ENCODE assay signal across 1 cellular context in genomic region chr11:78325274-78325781, GRCh38.
TF ChIP-seq lines count a peak whose summit lies in the region.

No MANE protein-coding gene starts in this region.

TF ChIP-seq in K562, 482 proteins besides CTCF, POLR2A, EP300 and RAD21 (continued from another document and continues in another):
- TF ChIP-seq, protein P1, sequence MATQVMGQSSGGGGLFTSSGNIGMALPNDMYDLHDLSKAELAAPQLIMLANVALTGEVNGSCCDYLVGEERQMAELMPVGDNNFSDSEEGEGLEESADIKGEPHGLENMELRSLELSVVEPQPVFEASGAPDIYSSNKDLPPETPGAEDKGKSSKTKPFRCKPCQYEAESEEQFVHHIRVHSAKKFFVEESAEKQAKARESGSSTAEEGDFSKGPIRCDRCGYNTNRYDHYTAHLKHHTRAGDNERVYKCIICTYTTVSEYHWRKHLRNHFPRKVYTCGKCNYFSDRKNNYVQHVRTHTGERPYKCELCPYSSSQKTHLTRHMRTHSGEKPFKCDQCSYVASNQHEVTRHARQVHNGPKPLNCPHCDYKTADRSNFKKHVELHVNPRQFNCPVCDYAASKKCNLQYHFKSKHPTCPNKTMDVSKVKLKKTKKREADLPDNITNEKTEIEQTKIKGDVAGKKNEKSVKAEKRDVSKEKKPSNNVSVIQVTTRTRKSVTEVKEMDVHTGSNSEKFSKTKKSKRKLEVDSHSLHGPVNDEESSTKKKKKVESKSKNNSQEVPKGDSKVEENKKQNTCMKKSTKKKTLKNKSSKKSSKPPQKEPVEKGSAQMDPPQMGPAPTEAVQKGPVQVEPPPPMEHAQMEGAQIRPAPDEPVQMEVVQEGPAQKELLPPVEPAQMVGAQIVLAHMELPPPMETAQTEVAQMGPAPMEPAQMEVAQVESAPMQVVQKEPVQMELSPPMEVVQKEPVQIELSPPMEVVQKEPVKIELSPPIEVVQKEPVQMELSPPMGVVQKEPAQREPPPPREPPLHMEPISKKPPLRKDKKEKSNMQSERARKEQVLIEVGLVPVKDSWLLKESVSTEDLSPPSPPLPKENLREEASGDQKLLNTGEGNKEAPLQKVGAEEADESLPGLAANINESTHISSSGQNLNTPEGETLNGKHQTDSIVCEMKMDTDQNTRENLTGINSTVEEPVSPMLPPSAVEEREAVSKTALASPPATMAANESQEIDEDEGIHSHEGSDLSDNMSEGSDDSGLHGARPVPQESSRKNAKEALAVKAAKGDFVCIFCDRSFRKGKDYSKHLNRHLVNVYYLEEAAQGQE (CRISPR knock-in tag; IDR thresholded peaks at IDR 0.05; ENCODE audit: low read depth), result no peak
- TF ChIP-seq, protein P2, sequence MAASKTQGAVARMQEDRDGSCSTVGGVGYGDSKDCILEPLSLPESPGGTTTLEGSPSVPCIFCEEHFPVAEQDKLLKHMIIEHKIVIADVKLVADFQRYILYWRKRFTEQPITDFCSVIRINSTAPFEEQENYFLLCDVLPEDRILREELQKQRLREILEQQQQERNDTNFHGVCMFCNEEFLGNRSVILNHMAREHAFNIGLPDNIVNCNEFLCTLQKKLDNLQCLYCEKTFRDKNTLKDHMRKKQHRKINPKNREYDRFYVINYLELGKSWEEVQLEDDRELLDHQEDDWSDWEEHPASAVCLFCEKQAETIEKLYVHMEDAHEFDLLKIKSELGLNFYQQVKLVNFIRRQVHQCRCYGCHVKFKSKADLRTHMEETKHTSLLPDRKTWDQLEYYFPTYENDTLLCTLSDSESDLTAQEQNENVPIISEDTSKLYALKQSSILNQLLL (CRISPR knock-in tag; IDR thresholded peaks at IDR 0.05; ENCODE audit: borderline replicate concordance), result no peak
- TF ChIP-seq SAFB2 (IDR thresholded peaks at IDR 0.05; ENCODE audit: borderline replicate concordance, low read depth, low read length, severe bottlenecking) (no peak), ZNF239 (CRISPR knock-in tag; IDR thresholded peaks at IDR 0.05) (peak; percentile 19; the same call in 1 of the 2 replicates), GTF2F1 (IDR thresholded peaks at IDR 0.05; ENCODE audit: low read depth, low read length) (no peak), FOS (IDR thresholded peaks at IDR 0.05; ENCODE audit: extremely low read depth, insufficient read length) (no peak), MAFG (tag; conservative IDR thresholded peaks at IDR 0.05) (no peak), SRSF7 (optimal IDR thresholded peaks at IDR 0.05; ENCODE audit: low read depth, low read length) (no peak), ZSCAN32 (CRISPR knock-in tag; IDR thresholded peaks at IDR 0.05) (no peak), CBFA2T2 (conservative IDR thresholded peaks at IDR 0.05) (no peak), ATF7 (IDR thresholded peaks at IDR 0.05) (0 out of 2 replicates have a peak, but pooled peaks have one; percentile 13), RCOR1 (IDR thresholded peaks at IDR 0.05; ENCODE audit: borderline replicate concordance in 1 of 2, low read depth in 2 of 2, low read length in 2 of 2) (peak in 1 of 2 experiments; percentile 82; a peak in 2 of 4 replicates), HMGXB4 (CRISPR knock-in tag; IDR thresholded peaks at IDR 0.05) (no peak), ZFX (CRISPR knock-in tag; IDR thresholded peaks at IDR 0.05) (no peak), ZC3H4 (CRISPR knock-in tag; IDR thresholded peaks at IDR 0.05; ENCODE audit: borderline replicate concordance) (no peak), ZNF121 (CRISPR knock-in tag; conservative IDR thresholded peaks at IDR 0.05) (no peak), IFI16 (CRISPR knock-in tag; IDR thresholded peaks at IDR 0.05) (no peak), KDM4B (IDR thresholded peaks at IDR 0.05; ENCODE audit: borderline replicate concordance in 2 of 2, low read depth in 1 of 2) (no peak), TBL1XR1 (IDR thresholded peaks at IDR 0.05; ENCODE audit: low read length in 2 of 2) (no peak; a peak in 1 of 4 replicates), TCFL5 (CRISPR knock-in tag; conservative IDR thresholded peaks at IDR 0.05) (no peak), ATF6 (CRISPR knock-in tag; IDR thresholded peaks at IDR 0.05) (no peak), FUS (optimal IDR thresholded peaks at IDR 0.05; ENCODE audit: low read depth, low read length) (no peak), BCOR (IDR thresholded peaks at IDR 0.05) (no peak), TOE1 (IDR thresholded peaks at IDR 0.05; ENCODE audit: borderline replicate concordance) (no peak), TOE1 (CRISPR knock-in tag; IDR thresholded peaks at IDR 0.05; ENCODE audit: borderline replicate concordance, low read depth) (no peak), NCOA1 (IDR thresholded peaks at IDR 0.05; ENCODE audit: low read depth) (peak; percentile 62; the same call in 1 of the 2 replicates), ZNF609 (CRISPR knock-in tag; IDR thresholded peaks at IDR 0.05; ENCODE audit: borderline replicate concordance) (no peak), TCF7 (IDR thresholded peaks at IDR 0.05; ENCODE audit: borderline replicate concordance) (no peak), NR0B1 (IDR thresholded peaks at IDR 0.05; ENCODE audit: partially characterized antibody) (no peak)
- TF ChIP-seq, protein P3, sequence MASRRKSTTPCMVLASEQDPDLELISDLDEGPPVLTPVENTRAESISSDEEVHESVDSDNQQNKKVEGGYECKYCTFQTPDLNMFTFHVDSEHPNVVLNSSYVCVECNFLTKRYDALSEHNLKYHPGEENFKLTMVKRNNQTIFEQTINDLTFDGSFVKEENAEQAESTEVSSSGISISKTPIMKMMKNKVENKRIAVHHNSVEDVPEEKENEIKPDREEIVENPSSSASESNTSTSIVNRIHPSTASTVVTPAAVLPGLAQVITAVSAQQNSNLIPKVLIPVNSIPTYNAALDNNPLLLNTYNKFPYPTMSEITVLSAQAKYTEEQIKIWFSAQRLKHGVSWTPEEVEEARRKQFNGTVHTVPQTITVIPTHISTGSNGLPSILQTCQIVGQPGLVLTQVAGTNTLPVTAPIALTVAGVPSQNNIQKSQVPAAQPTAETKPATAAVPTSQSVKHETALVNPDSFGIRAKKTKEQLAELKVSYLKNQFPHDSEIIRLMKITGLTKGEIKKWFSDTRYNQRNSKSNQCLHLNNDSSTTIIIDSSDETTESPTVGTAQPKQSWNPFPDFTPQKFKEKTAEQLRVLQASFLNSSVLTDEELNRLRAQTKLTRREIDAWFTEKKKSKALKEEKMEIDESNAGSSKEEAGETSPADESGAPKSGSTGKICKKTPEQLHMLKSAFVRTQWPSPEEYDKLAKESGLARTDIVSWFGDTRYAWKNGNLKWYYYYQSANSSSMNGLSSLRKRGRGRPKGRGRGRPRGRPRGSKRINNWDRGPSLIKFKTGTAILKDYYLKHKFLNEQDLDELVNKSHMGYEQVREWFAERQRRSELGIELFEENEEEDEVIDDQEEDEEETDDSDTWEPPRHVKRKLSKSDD (conservative IDR thresholded peaks at IDR 0.05; ENCODE audit: low read length), result no peak
- TF ChIP-seq, protein P4, sequence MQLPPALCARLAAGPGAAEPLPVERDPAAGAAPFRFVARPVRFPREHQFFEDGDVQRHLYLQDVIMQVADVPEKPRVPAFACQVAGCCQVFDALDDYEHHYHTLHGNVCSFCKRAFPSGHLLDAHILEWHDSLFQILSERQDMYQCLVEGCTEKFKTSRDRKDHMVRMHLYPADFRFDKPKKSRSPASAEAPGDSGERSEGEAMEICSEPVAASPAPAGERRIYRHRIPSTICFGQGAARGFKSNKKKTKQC (CRISPR knock-in tag; IDR thresholded peaks at IDR 0.05), result no peak
- TF ChIP-seq, protein P5, sequence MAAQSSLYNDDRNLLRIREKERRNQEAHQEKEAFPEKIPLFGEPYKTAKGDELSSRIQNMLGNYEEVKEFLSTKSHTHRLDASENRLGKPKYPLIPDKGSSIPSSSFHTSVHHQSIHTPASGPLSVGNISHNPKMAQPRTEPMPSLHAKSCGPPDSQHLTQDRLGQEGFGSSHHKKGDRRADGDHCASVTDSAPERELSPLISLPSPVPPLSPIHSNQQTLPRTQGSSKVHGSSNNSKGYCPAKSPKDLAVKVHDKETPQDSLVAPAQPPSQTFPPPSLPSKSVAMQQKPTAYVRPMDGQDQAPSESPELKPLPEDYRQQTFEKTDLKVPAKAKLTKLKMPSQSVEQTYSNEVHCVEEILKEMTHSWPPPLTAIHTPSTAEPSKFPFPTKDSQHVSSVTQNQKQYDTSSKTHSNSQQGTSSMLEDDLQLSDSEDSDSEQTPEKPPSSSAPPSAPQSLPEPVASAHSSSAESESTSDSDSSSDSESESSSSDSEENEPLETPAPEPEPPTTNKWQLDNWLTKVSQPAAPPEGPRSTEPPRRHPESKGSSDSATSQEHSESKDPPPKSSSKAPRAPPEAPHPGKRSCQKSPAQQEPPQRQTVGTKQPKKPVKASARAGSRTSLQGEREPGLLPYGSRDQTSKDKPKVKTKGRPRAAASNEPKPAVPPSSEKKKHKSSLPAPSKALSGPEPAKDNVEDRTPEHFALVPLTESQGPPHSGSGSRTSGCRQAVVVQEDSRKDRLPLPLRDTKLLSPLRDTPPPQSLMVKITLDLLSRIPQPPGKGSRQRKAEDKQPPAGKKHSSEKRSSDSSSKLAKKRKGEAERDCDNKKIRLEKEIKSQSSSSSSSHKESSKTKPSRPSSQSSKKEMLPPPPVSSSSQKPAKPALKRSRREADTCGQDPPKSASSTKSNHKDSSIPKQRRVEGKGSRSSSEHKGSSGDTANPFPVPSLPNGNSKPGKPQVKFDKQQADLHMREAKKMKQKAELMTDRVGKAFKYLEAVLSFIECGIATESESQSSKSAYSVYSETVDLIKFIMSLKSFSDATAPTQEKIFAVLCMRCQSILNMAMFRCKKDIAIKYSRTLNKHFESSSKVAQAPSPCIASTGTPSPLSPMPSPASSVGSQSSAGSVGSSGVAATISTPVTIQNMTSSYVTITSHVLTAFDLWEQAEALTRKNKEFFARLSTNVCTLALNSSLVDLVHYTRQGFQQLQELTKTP (IDR thresholded peaks at IDR 0.05; ENCODE audit: low read depth in 1 of 2, partially characterized antibody in 2 of 2), result peak in 1 of 2 experiments; percentile 51
- TF ChIP-seq, protein P6, sequence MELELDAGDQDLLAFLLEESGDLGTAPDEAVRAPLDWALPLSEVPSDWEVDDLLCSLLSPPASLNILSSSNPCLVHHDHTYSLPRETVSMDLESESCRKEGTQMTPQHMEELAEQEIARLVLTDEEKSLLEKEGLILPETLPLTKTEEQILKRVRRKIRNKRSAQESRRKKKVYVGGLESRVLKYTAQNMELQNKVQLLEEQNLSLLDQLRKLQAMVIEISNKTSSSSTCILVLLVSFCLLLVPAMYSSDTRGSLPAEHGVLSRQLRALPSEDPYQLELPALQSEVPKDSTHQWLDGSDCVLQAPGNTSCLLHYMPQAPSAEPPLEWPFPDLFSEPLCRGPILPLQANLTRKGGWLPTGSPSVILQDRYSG (tag; conservative IDR thresholded peaks at IDR 0.05; ENCODE audit: low read depth), result no peak
